32 cellular contexts compared by ENCODE assay signal in the genomic region with DNA sequence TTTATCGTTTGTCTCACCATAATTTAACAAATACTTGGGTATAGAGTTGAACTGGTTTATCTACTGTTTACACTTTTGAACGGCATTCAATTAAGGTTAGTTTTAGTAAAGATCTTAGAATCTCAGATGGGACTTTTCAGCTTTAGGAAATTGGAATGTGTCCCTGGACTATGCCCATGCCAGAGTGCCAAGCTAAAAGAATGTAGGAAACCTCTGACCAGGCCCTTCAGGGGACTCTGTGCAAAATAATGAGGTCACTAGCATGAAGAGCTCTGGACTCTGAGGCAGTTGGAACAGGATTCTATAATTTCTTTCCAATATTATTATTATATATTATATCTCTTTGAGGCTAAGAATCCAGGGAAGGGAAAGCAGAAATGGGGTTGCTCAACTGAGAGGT. TPM values are rescaled to one million over a fixed set of nuclear protein-coding genes. Genes with fewer than 3 reads are reported as not detected.
"Had no signal": no experiment of that assay in that cellular context is flagged by ENCODE, and none has a peak within 500 bp of the region (broad histone marks: within the 10 kb centered on the region; RNA-seq: fewer than 3 reads in every experiment).

No MANE protein-coding gene starts in this region.

- H3K27ac ChIP-seq: adrenal gland, cardiac muscle cell, VCaP had no signal

- H3K4me3 ChIP-seq: adrenal gland, cardiac muscle cell had no signal

- H3K27me3 ChIP-seq: adrenal gland, cardiac muscle cell had no signal

- H3K4me1 ChIP-seq: adrenal gland had no signal

- H3K9me3 ChIP-seq: adrenal gland had no signal

- H3K36me3 ChIP-seq: adrenal gland, cardiac muscle cell had no signal

- DNase-seq: activated B cell treated with CpG ODN at 0.5 μM for 24 hours; activated CD4-positive, alpha-beta memory T cell treated with anti-CD3 and anti-CD28 coated beads for 36 hours; activated CD4-positive, alpha-beta T cell treated with anti-CD3 and anti-CD28 coated beads for 4 hours; activated CD4-positive, alpha-beta T cell treated with anti-CD3 and anti-CD28 coated beads, Interleukin-2, amount 10 ng/mL, durations not matched to agents 24 days and 14 days; activated CD4-positive, alpha-beta T cell treated with anti-CD3 and anti-CD28 coated beads, Interleukin-2, amount 50 U/mL, for 1 hour; activated CD4-positive, alpha-beta T cell treated with anti-CD3 and anti-CD28 coated beads, Interleukin-2, amount 50 U/mL, for 4 hours; activated CD4-positive, CD25-positive, alpha-beta regulatory T cell treated with anti-CD3 and anti-CD28 coated beads, Interleukin-2, amount 50 U/mL, for 72 hours; activated CD8-positive, alpha-beta memory T cell treated with anti-CD3 and anti-CD28 coated beads, Interleukin-2, amount 50 U/mL, for 4 hours; activated CD8-positive, alpha-beta T cell treated with anti-CD3 and anti-CD28 coated beads for 36 hours; activated effector memory CD4-positive, alpha-beta T cell treated with anti-CD3 and anti-CD28 coated beads, Interleukin-2, amount 50 U/mL, for 16 hours; activated gamma-delta T cell treated with Interleukin-2 at 50 U/mL for 16 hours; activated naive CD4-positive, alpha-beta T cell; activated naive CD4-positive, alpha-beta T cell treated with anti-CD3 and anti-CD28 coated beads for 36 hours; activated naive CD4-positive, alpha-beta T cell treated with anti-CD3 and anti-CD28 coated beads, Interleukin-2, amount 50 U/mL, for 16 hours; activated naive CD8-positive, alpha-beta T cell treated with anti-CD3 and anti-CD28 coated beads for 36 hours; activated T-cell treated with anti-CD3 and anti-CD28 coated beads for 4 hours; activated T-cell treated with anti-CD3 and anti-CD28 coated beads, Interleukin-2, amount 50 U/mL, for 1 hour; activated T-cell treated with anti-CD3 and anti-CD28 coated beads, Interleukin-2, amount 50 U/mL, for 4 hours; activated T-cell treated with anti-CD3 and anti-CD28 coated beads, Interleukin-2, amount 50 U/mL, for 72 hours; adrenal gland; amniotic stem cell; aorta; caudate nucleus; cerebellar nuclear complex; T-helper 1 cell; T-helper 2 cell; T-helper 9 cell had no signal

- ATAC-seq: activated CD8-positive, alpha-beta T cell treated with anti-CD3 and anti-CD28 coated beads for 36 hours; activated naive CD4-positive, alpha-beta T cell treated with anti-CD3 and anti-CD28 coated beads, Interleukin-2, amount 50 U/mL, for 72 hours; activated T-cell treated with anti-CD3 and anti-CD28 coated beads, Interleukin-2, amount 50 U/mL, for 4 hours; activated T-cell treated with anti-CD3 and anti-CD28 coated beads, Interleukin-2, amount 50 U/mL, for 72 hours; activated T-helper 17 cell treated with anti-CD3 and anti-CD28 coated beads, Interleukin-2, amount 50 U/mL, for 72 hours had no signal

RNA-seq across cellular contexts. Expression of a gene that starts 48.8 kb away (rescaled TPM):
- total RNA-seq: activated B cell treated with CpG ODN at 0.5 μM for 24 hours; activated T-helper 17 cell treated with anti-CD3 and anti-CD28 coated beads, Interleukin-2, amount 50 U/mL, for 72 hours; bronchial epithelial cell; cardiac muscle cell had no signal
